ENCODE assay signal across 32 cellular contexts in genomic region chr11:3190600-3190999, GRCh38. TPM values are rescaled to one million over a fixed set of nuclear protein-coding genes. Genes with fewer than 3 reads are reported as not detected.
"Had no signal": no experiment of that assay in that cellular context is flagged by ENCODE, and none has a peak within 500 bp of the region (broad histone marks: within the 10 kb centered on the region; RNA-seq: fewer than 3 reads in every experiment).

No MANE protein-coding gene starts in this region.

- H3K4me3 ChIP-seq: Peyer's patch, SJSA1 had no signal

- H3K27me3 ChIP-seq: Peyer's patch had no signal

- DNase-seq: activated B cell treated with CpG ODN at 0.5 μM for 24 hours; activated CD4-positive, alpha-beta memory T cell treated with anti-CD3 and anti-CD28 coated beads, Interleukin-2, amount 10 ng/mL, durations not matched to agents 7 days and 5 days; activated CD4-positive, alpha-beta T cell treated with anti-CD3 and anti-CD28 coated beads for 48 hours; activated CD4-positive, CD25-positive, alpha-beta regulatory T cell treated with anti-CD3 and anti-CD28 coated beads, Interleukin-2, amount 50 U/mL, for 72 hours; activated CD8-positive, alpha-beta memory T cell treated with anti-CD3 and anti-CD28 coated beads for 24 hours; activated CD8-positive, alpha-beta memory T cell treated with anti-CD3 and anti-CD28 coated beads, Interleukin-2, amount 10 ng/mL, durations not matched to agents 7 days and 5 days; activated CD8-positive, alpha-beta memory T cell treated with anti-CD3 and anti-CD28 coated beads, Interleukin-2, amount 50 U/mL, for 48 hours; activated gamma-delta T cell; activated naive CD4-positive, alpha-beta T cell treated with Interleukin-2 at 50 U/mL for 16 hours; activated naive CD8-positive, alpha-beta T cell treated with anti-CD3 and anti-CD28 coated beads, Interleukin-2, amount 50 U/mL, for 24 hours; activated T-cell treated with anti-CD3 and anti-CD28 coated beads, Interleukin-2, amount 50 U/mL, for 48 hours; anterior cingulate cortex; caudate nucleus; cerebellar nuclear complex; MM.1S; MV-4-11; NCI-H1092; NCI-H1417; NCI-H146; NCI-H187 treated with DMSO at 0.1 percent for 48 hours; NCI-H2081 treated with DMSO at 0.1 percent for 48 hours; NCI-H226; NCI-H446 treated with DMSO at 0.1 percent for 48 hours; PC-3; Peyer's patch; RPMI8226; SHP77 treated with DMSO at 0.1 percent for 48 hours; SK-N-SH had no signal

- H3K36me3 ChIP-seq: Peyer's patch, SJSA1 had no signal

- H3K9me3 ChIP-seq: Peyer's patch, SJSA1, SK-N-SH had no signal

- H3K27ac ChIP-seq: KMS-11, Peyer's patch, SJSA1 had no signal

- H3K4me1 ChIP-seq: Peyer's patch, SJSA1 had no signal

RNA-seq across cellular contexts. Expression of gene OSBPL5, which starts 25.5 kb away (rescaled TPM):
- total RNA-seq: activated B cell treated with CpG ODN at 0.5 μM for 24 hours had no signal

RNA-seq across cellular contexts. Expression of gene MRGPRG, which starts 28.0 kb away (rescaled TPM):
- total RNA-seq: activated B cell treated with CpG ODN at 0.5 μM for 24 hours; activated CD4-positive, alpha-beta memory T cell treated with anti-CD3 and anti-CD28 coated beads, Interleukin-2, amount 10 ng/mL, durations not matched to agents 7 days and 5 days; activated CD8-positive, alpha-beta memory T cell treated with anti-CD3 and anti-CD28 coated beads, Interleukin-2, amount 10 ng/mL, durations not matched to agents 7 days and 5 days; bronchial epithelial cell; LHCN-M2; PC-3; Peyer's patch; SJSA1 had no signal

RNA-seq across cellular contexts. Expression of gene MRGPRE, which starts 41.6 kb away (rescaled TPM):
- total RNA-seq: activated B cell treated with CpG ODN at 0.5 μM for 24 hours; activated CD4-positive, alpha-beta memory T cell treated with anti-CD3 and anti-CD28 coated beads, Interleukin-2, amount 10 ng/mL, durations not matched to agents 7 days and 5 days; activated CD8-positive, alpha-beta memory T cell treated with anti-CD3 and anti-CD28 coated beads, Interleukin-2, amount 10 ng/mL, durations not matched to agents 7 days and 5 days; bronchial epithelial cell; LHCN-M2; PC-3; SJSA1 had no signal
